In the genomic region with DNA sequence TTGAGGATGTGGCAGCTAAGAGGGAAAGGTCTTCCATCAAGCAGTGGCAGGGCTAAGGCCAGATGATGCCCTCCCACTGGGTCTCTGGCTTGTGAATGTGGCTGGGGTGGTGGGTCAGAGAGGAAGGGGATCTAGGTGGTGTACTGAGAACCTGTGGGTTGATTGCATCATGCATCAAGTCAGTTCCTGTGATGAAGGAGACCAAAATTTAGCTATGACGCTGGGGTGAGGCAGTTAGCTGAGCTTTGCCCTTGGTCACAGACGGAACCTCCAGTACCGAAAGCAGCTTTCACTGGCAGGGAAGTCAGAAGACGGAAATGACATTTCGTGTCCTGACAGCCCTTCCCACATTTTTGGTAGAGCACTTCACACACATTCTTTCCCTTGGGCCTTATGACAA, we compare ENCODE assay signal across 10 cellular contexts. TPM values are rescaled to one million over a fixed set of nuclear protein-coding genes. Genes with fewer than 3 reads are reported as not detected.
DNase-seq lines count a peak whose midpoint lies in the region; ATAC-seq and TF ChIP-seq lines count a peak whose summit lies in the region.
"Had no signal": no experiment of that assay in that cellular context is flagged by ENCODE, and none has a peak within 500 bp of the region (broad histone marks: within the 10 kb centered on the region; RNA-seq: fewer than 3 reads in every experiment).

No MANE protein-coding gene starts in this region.

- no peak overlapping the region for H3K4me3 Mint-ChIP-seq in activated T-helper 2 cell treated with anti-CD3 and anti-CD28 coated beads, Interferon-gamma antibody, Interleukin-2, Interleukin-4, amounts not matched to agents 10 μg/mL and 5 μg/mL and 100 μg/mL, durations not matched to agents 14 hours and 24 hours and 36 hours (ENCODE audit: low read depth)
- H3K4me3 Mint-ChIP-seq in stimulated activated memory B cell treated with anti-CD40 and anti-IgM and Interleukin-4, amounts not matched to agents 10 μg/mL and 1 μg/mL and 100 μg/mL, for 72 hours, result no peak overlapping the region

- ATAC-seq in stimulated activated memory B cell treated with anti-CD40 and anti-IgM and Interleukin-4, amounts not matched to agents 10 μg/mL and 1 μg/mL and 100 μg/mL, for 72 hours, result no peak
- no peak for ATAC-seq in GM21723 (IDR thresholded peaks at IDR 0.05; ENCODE audit: unreplicated experiment)
- ATAC-seq in GM19397 (IDR thresholded peaks at IDR 0.05; ENCODE audit: unreplicated experiment), result no peak

- no peak for TF ChIP-seq CTCF in hepatocyte (IDR thresholded peaks at IDR 0.05; ENCODE audit: poor library complexity)

- H2AFZ ChIP-seq in hepatocyte, result no peak overlapping the region

- no peaks in the 10 kb centered on the region for H3K36me3 ChIP-seq in hepatocyte (replicated peaks; ENCODE audit: insufficient read depth, low read depth)
- H3K36me3 ChIP-seq: breast epithelium had no signal

- H3K9me3 ChIP-seq in hepatocyte (ENCODE audit: low read depth), result no peaks in the 10 kb centered on the region
- H3K9me3 ChIP-seq: breast epithelium had no signal

- H3K27ac Mint-ChIP-seq in activated T-helper 2 cell treated with anti-CD3 and anti-CD28 coated beads, Interferon-gamma antibody, Interleukin-2, Interleukin-4, amounts not matched to agents 10 μg/mL and 5 μg/mL and 100 μg/mL, durations not matched to agents 14 hours and 24 hours and 36 hours, result peak overlapping the region; percentile 5
- H3K27ac Mint-ChIP-seq in stimulated activated memory B cell treated with anti-CD40 and anti-IgM and Interleukin-4, amounts not matched to agents 10 μg/mL and 1 μg/mL and 100 μg/mL, for 72 hours, result peak overlapping the region; percentile 48

- H3K27me3 ChIP-seq in hepatocyte, result no peaks in the 10 kb centered on the region
- H3K27me3 ChIP-seq: breast epithelium had no signal

- H3K27ac ChIP-seq in hepatocyte, result peak overlapping the region; percentile 43

- no peaks in the 10 kb centered on the region for H3K27me3 Mint-ChIP-seq in activated T-helper 2 cell treated with anti-CD3 and anti-CD28 coated beads, Interferon-gamma antibody, Interleukin-2, Interleukin-4, amounts not matched to agents 10 μg/mL and 5 μg/mL and 100 μg/mL, durations not matched to agents 14 hours and 24 hours and 36 hours (ENCODE audit: low read depth)
- H3K27me3 Mint-ChIP-seq in stimulated activated memory B cell treated with anti-CD40 and anti-IgM and Interleukin-4, amounts not matched to agents 10 μg/mL and 1 μg/mL and 100 μg/mL, for 72 hours, result no peaks in the 10 kb centered on the region

- H3K9me2 ChIP-seq in hepatocyte (replicated peaks; ENCODE audit: insufficient read depth), result no peaks in the 10 kb centered on the region

- peaks cover 9% of the 10 kb centered on the region for H3K4me1 ChIP-seq in hepatocyte (ENCODE audit: insufficient read depth)

- H3K36me3 Mint-ChIP-seq in activated T-helper 2 cell treated with anti-CD3 and anti-CD28 coated beads, Interferon-gamma antibody, Interleukin-2, Interleukin-4, amounts not matched to agents 10 μg/mL and 5 μg/mL and 100 μg/mL, durations not matched to agents 14 hours and 24 hours and 36 hours (ENCODE audit: low read depth), result peaks cover 36% of the 10 kb centered on the region
- H3K36me3 Mint-ChIP-seq in stimulated activated memory B cell treated with anti-CD40 and anti-IgM and Interleukin-4, amounts not matched to agents 10 μg/mL and 1 μg/mL and 100 μg/mL, for 72 hours, result peaks cover 48% of the 10 kb centered on the region

- peak; percentile 58 for DNase-seq in MV-4-11 (lab: John Stamatoyannopoulos, UW)
- no peak for DNase-seq in activated T-helper 2 cell treated with anti-CD3 and anti-CD28 coated beads, Interferon-gamma antibody, Interleukin-2, Interleukin-4, amounts not matched to agents 10 μg/mL and 5 μg/mL and 100 μg/mL, durations not matched to agents 14 hours and 24 hours and 36 hours (ENCODE audit: low spot score)
- no peak for DNase-seq in hepatocyte (ENCODE audit: low spot score)
- no peak for DNase-seq in HuH-7 (ENCODE audit: low spot score)
- no peak for DNase-seq in GM03348 (ENCODE audit: low spot score)
- DNase-seq: stimulated activated CD4-positive, alpha-beta T cell treated with anti-CD3 and anti-CD28 coated beads, Interleukin-2, amount 100 ng/mL, for 24 hours had no signal

- intact Hi-C loops in activated T-helper 2 cell treated with anti-CD3 and anti-CD28 coated beads, Interferon-gamma antibody, Interleukin-2, Interleukin-4, amounts not matched to agents 10 μg/mL and 5 μg/mL and 100 μg/mL, durations not matched to agents 14 hours and 24 hours and 36 hours (cut with micrococcal nuclease), result no loop called here

- no peaks in the 10 kb centered on the region for H3K79me2 ChIP-seq in hepatocyte

- WGBS in hepatocyte (ENCODE audit: low lambda C conversion rate, missing lambda C conversion rate), result 94% methylated on average over 5 of the region's 5 CpGs

- H4K20me1 ChIP-seq in hepatocyte (ENCODE audit: insufficient read depth, poor library complexity, severe bottlenecking), result no peaks in the 10 kb centered on the region

- peaks cover 25% of the 10 kb centered on the region for H3K4me1 Mint-ChIP-seq in activated T-helper 2 cell treated with anti-CD3 and anti-CD28 coated beads, Interferon-gamma antibody, Interleukin-2, Interleukin-4, amounts not matched to agents 10 μg/mL and 5 μg/mL and 100 μg/mL, durations not matched to agents 14 hours and 24 hours and 36 hours (ENCODE audit: low read depth)
- peaks cover 27% of the 10 kb centered on the region for H3K4me1 Mint-ChIP-seq in stimulated activated memory B cell treated with anti-CD40 and anti-IgM and Interleukin-4, amounts not matched to agents 10 μg/mL and 1 μg/mL and 100 μg/mL, for 72 hours

- no peak overlapping the region for H3K4me2 ChIP-seq in hepatocyte

- no peaks in the 10 kb centered on the region for H3K9me3 Mint-ChIP-seq in activated T-helper 2 cell treated with anti-CD3 and anti-CD28 coated beads, Interferon-gamma antibody, Interleukin-2, Interleukin-4, amounts not matched to agents 10 μg/mL and 5 μg/mL and 100 μg/mL, durations not matched to agents 14 hours and 24 hours and 36 hours
- no peaks in the 10 kb centered on the region for H3K9me3 Mint-ChIP-seq in stimulated activated memory B cell treated with anti-CD40 and anti-IgM and Interleukin-4, amounts not matched to agents 10 μg/mL and 1 μg/mL and 100 μg/mL, for 72 hours

- H3K4me3 ChIP-seq in hepatocyte, result no peak overlapping the region
- H3K4me3 ChIP-seq: breast epithelium had no signal

RNA-seq across cellular contexts. Expression of a gene that starts 20.7 kb away (rescaled TPM):
- total RNA-seq in activated T-helper 2 cell treated with anti-CD3 and anti-CD28 coated beads, Interferon-gamma antibody, Interleukin-2, Interleukin-4, amounts not matched to agents 10 μg/mL and 5 μg/mL and 100 μg/mL, durations not matched to agents 14 hours and 24 hours and 36 hours, result 86.8 and 87.1 TPM in 2 replicates
- 8.2 and 11.5 TPM in 2 replicates for total RNA-seq in hepatocyte
- 20.3 and 27.6 TPM in 2 replicates for polyA plus RNA-seq in hepatocyte

RNA-seq across cellular contexts. Expression of a gene that starts 41.1 kb away (rescaled TPM):
- total RNA-seq in activated T-helper 2 cell treated with anti-CD3 and anti-CD28 coated beads, Interferon-gamma antibody, Interleukin-2, Interleukin-4, amounts not matched to agents 10 μg/mL and 5 μg/mL and 100 μg/mL, durations not matched to agents 14 hours and 24 hours and 36 hours, result 10.7 and 16.0 TPM in 2 replicates
- 290 and 390 TPM in 2 replicates for total RNA-seq in hepatocyte
- polyA plus RNA-seq in hepatocyte, result 575 and 686 TPM in 2 replicates

Comparison
In these comparisons a context has a peak if more than half of its experiments do, and no peak if none do; other contexts are left out.
1. RNA of a gene that starts 41.1 kb away (total RNA-seq): 290 to 390 TPM in hepatocyte; 10.7 to 16.0 TPM in activated T-helper 2 cell treated with anti-CD3 and anti-CD28 coated beads, Interferon-gamma antibody, Interleukin-2, Interleukin-4, amounts not matched to agents 10 μg/mL and 5 μg/mL and 100 μg/mL, durations not matched to agents 14 hours and 24 hours and 36 hours; every median in the first group is over 10 times any median in the second.